15 cellular contexts compared by ENCODE assay signal in genomic region chr6:118354641-118355040, GRCh38.
DNase-seq lines count a peak whose midpoint lies in the region; ATAC-seq, FAIRE-seq and TF ChIP-seq lines count a peak whose summit lies in the region.
"Had no signal": no experiment of that assay in that cellular context is flagged by ENCODE, and none has a peak within 500 bp of the region (broad histone marks: within the 10 kb centered on the region; RNA-seq: fewer than 3 reads in every experiment).

No MANE protein-coding gene starts in this region.

- POLR2A ChIA-PET in GM12878 (lab: Charles Lee): no interaction called here

- CTCF ChIA-PET in GM12878 (lab: Yijun Ruan, JAX): no interaction called here

- in situ Hi-C loops in GM12878 (cut with MboI): no loop called here

- TF ChIP-seq CTCF in GM12878 (IDR thresholded peaks at IDR 0.05 in 2 of 3, conservative IDR thresholded peaks at IDR 0.05 in 1 of 3; ENCODE audit: control insufficient read depth in 2 of 3, extremely low read depth in 1 of 3, insufficient read depth in 1 of 3, low read depth in 3 of 3, low read length in 3 of 3) (no peak), upper lobe of left lung (IDR thresholded peaks at IDR 0.05) (no peak), heart right ventricle (IDR thresholded peaks at IDR 0.05) (no peak), omental fat pad (IDR thresholded peaks at IDR 0.05) (no peak)

- peaks cover 4% of the 10 kb centered on the region; the same call in 1 of the 2 replicates for H3K4me1 ChIP-seq in GM12878 (ENCODE audit: control insufficient read depth, insufficient read depth, low read length)
- no peaks in the 10 kb centered on the region for H3K4me1 ChIP-seq in upper lobe of left lung
- H3K4me1 ChIP-seq in heart right ventricle: peaks cover 0 to 4% (median 0%) of the 10 kb centered on the region in 9 donors
- H3K4me1 ChIP-seq: testis had no signal

- RAD21 ChIA-PET in GM12878 (lab: Charles Lee; ENCODE audit: unreplicated experiment): no interaction called here

- H3K4me2 ChIP-seq in GM12878 (ENCODE audit: control insufficient read depth, insufficient read depth): no peak overlapping the region

- no peaks in the 10 kb centered on the region for H3K79me2 ChIP-seq in GM12878 (ENCODE audit: control insufficient read depth, insufficient read depth, low read length)

- no peak overlapping the region for H3K4me3 ChIP-seq in GM12878
- H3K4me3 ChIP-seq in upper lobe of left lung: no peak overlapping the region
- H3K4me3 ChIP-seq in heart right ventricle: no peak overlapping the region
- H3K4me3 ChIP-seq: testis had no signal

- H3K9ac ChIP-seq in GM12878 (ENCODE audit: control insufficient read depth, insufficient read depth, low read length): no peak overlapping the region

- no peak for TF ChIP-seq POLR2A in GM12878 (IDR thresholded peaks at IDR 0.05; ENCODE audit: low read depth, low read length)
- TF ChIP-seq POLR2A in upper lobe of left lung (IDR thresholded peaks at IDR 0.05): no peak

- peak; percentile 44 for DNase-seq in GM12878 (ENCODE audit: low read depth, low spot score)
- DNase-seq in stimulated activated CD8-positive, alpha-beta memory T cell treated with anti-CD3 and anti-CD28 coated beads, Interleukin-4, amount 100 ng/mL, for 48 hours: no peak
- no peak for DNase-seq in upper lobe of left lung
- DNase-seq in heart right ventricle: no peak
- DNase-seq in omental fat pad (ENCODE audit: low spot score): no peak
- DNase-seq: hippocampal formation; NCI-H2029; stimulated activated CD4-positive, alpha-beta T cell treated with anti-CD3 and anti-CD28 coated beads, Interleukin-4, amount 100 ng/mL, for 24 hours; testis had no signal

- TF ChIP-seq RAD21 in GM12878 (IDR thresholded peaks at IDR 0.05; ENCODE audit: insufficient read depth, low read depth, low read length): no peak

- H3K27ac ChIP-seq in GM12878 (ENCODE audit: control insufficient read depth, insufficient read depth) (no peak overlapping the region), upper lobe of left lung (no peak overlapping the region), heart right ventricle (no peak overlapping the region)
- H3K27ac ChIP-seq: testis had no signal

- peak in 1 of 2 experiments; percentile 96; a peak in 2 of 4 replicates for TF ChIP-seq EP300 in GM12878 (IDR thresholded peaks at IDR 0.05; ENCODE audit: borderline replicate concordance in 1 of 2, control insufficient read depth in 1 of 2, low read depth in 2 of 2, low read length in 2 of 2)
- TF ChIP-seq EP300 in upper lobe of left lung (IDR thresholded peaks at IDR 0.05): no peak

- no peak overlapping the region for H2AFZ ChIP-seq in GM12878 (ENCODE audit: control insufficient read depth, low read depth, low read length)

- H3K36me3 ChIP-seq in GM12878 (ENCODE audit: control insufficient read depth in 2 of 2, insufficient read depth in 2 of 2, low read length in 1 of 2): no peaks in the 10 kb centered on the region
- H3K36me3 ChIP-seq in upper lobe of left lung: no peaks in the 10 kb centered on the region
- H3K36me3 ChIP-seq in heart right ventricle: no peaks in the 10 kb centered on the region

- H4K20me1 ChIP-seq in GM12878 (ENCODE audit: control insufficient read depth, insufficient read depth): no peaks in the 10 kb centered on the region

- peak; percentile 81 for FAIRE-seq in GM12878 (lab: Jason Lieb, UNC)
- FAIRE-seq: astrocyte, endometrium, HepG2 had no signal

- peak; percentile 98 for ATAC-seq in GM18907 (IDR thresholded peaks at IDR 0.05; ENCODE audit: unreplicated experiment)
- ATAC-seq in GM21576 (IDR thresholded peaks at IDR 0.05; ENCODE audit: unreplicated experiment): peak; percentile 99
- ATAC-seq in HG03066 (IDR thresholded peaks at IDR 0.05; ENCODE audit: low read depth, unreplicated experiment): peak; percentile 99
- ATAC-seq in GM12878: peak; percentile 96
- no peak for ATAC-seq in upper lobe of left lung (ENCODE audit: low FRiP score in 2 of 2)
- ATAC-seq in heart right ventricle: no peak
- ATAC-seq in omental fat pad (ENCODE audit: low FRiP score): no peak
- ATAC-seq: HepG2 had no signal

- SMC1A ChIA-PET in GM12878 (lab: Charles Lee; ENCODE audit: uncharacterized antibody, unreplicated experiment): no interaction called here

- intact Hi-C loops in GM12878 (cut with micrococcal nuclease; ENCODE audit: unreplicated experiment): no loop called here
- intact Hi-C loops in heart right ventricle (cut with DNase I): no loop called here

- BruUV-seq in GM12878 (replicated peaks; lab: Mats Ljungman, UMichigan): no TSS peak

- H3K27me3 ChIP-seq in GM12878 (replicated peaks in 1 of 2; ENCODE audit: control insufficient read depth in 2 of 2, insufficient read depth in 2 of 2, low read length in 1 of 2) (no peaks in the 10 kb centered on the region), upper lobe of left lung (no peaks in the 10 kb centered on the region), heart right ventricle (no peaks in the 10 kb centered on the region)
- H3K27me3 ChIP-seq: testis had no signal

- H3K9me3 ChIP-seq in GM12878 (replicated peaks; ENCODE audit: control insufficient read depth, insufficient read depth, low read length) (no peaks in the 10 kb centered on the region; the same call in 2 of the 3 replicates), upper lobe of left lung (no peaks in the 10 kb centered on the region), heart right ventricle (no peaks in the 10 kb centered on the region)
- H3K9me3 ChIP-seq: testis had no signal

- 0% methylated on average over 2 of the region's 2 CpGs for WGBS in GM12878 (ENCODE audit: insufficient coverage, insufficient replicate concordance, low lambda C conversion rate, missing lambda C conversion rate)
- 83 to 90% methylated on average over 2 of the region's 2 CpGs for WGBS in upper lobe of left lung, 2 donors
- 82 to 89% methylated on average over 2 of the region's 2 CpGs for WGBS in heart right ventricle, 2 donors

TF ChIP-seq in GM12878, 131 proteins besides CTCF, POLR2A, EP300 and RAD21 (continues in another document):
- TF ChIP-seq ZBTB33 (IDR thresholded peaks at IDR 0.05) (no peak), EED (IDR thresholded peaks at IDR 0.05; ENCODE audit: low read depth) (peak; percentile 77), ZBTB4 (CRISPR knock-in tag; IDR thresholded peaks at IDR 0.05) (no peak), SUPT20H (IDR thresholded peaks at IDR 0.05; ENCODE audit: borderline replicate concordance, control insufficient read depth, low read depth, low read length) (no peak), MEF2A (IDR thresholded peaks at IDR 0.05; ENCODE audit: insufficient read depth, low read depth, low read length) (peak; percentile 61), NFIC (IDR thresholded peaks at IDR 0.05; ENCODE audit: low read depth, low read length) (peak; percentile 92), TCF12 (IDR thresholded peaks at IDR 0.05; ENCODE audit: low read depth, low read length) (no peak), RELB (IDR thresholded peaks at IDR 0.05; ENCODE audit: low read depth) (peak; percentile 84)

Comparison
In these comparisons a context has a peak if more than half of its experiments do, and no peak if none do; other contexts are left out.
1. ATAC-seq: peak in GM18907 (single experiment), GM21576 (single experiment), HG03066 (single experiment) and GM12878 (single experiment); none in upper lobe of left lung (0 of 2), heart right ventricle (0 of 8) and omental fat pad (single experiment).